In genomic region chr1:2196901-2197638, GRCh38 we compare ENCODE assay signal across 1 cellular context.
TF ChIP-seq lines count a peak whose summit lies in the region.

No MANE protein-coding gene starts in this region.

TF ChIP-seq in K562, 482 proteins besides CTCF, POLR2A, EP300 and RAD21:
- TF ChIP-seq NCOA4 (IDR thresholded peaks at IDR 0.05; ENCODE audit: partially characterized antibody) (no peak), POLR2G (IDR thresholded peaks at IDR 0.05; ENCODE audit: low read depth, low read length) (peak; percentile 35; the same call in 1 of the 2 replicates), RBFOX2 (IDR thresholded peaks at IDR 0.05; ENCODE audit: low read depth, low read length) (peak; percentile 51; the same call in 1 of the 2 replicates), ATF1 (CRISPR knock-in tag; IDR thresholded peaks at IDR 0.05) (0 out of 2 replicates have a peak, but pooled peaks have one; percentile 4), ATF1 (tag; IDR thresholded peaks at IDR 0.05) (no peak)
